Comparison of ENCODE assay signal across 8 cellular contexts in genomic region chr13:50125556-50126377, GRCh38.
DNase-seq lines count a peak whose midpoint lies in the region; ATAC-seq, FAIRE-seq and TF ChIP-seq lines count a peak whose summit lies in the region.

No MANE protein-coding gene starts in this region.

- H3K4me3 ChIP-seq in HUES48 (ENCODE audit: low read depth, low read length) (peak overlapping the region; percentile 84), ectodermal cell (ENCODE audit: insufficient read depth, low read depth, low read length) (peak overlapping the region; percentile 73), lower lobe of right lung (peak overlapping the region; percentile 92)

- ATAC-seq in lower lobe of right lung = peak; percentile 79 to 85
- ATAC-seq in HG02623 (IDR thresholded peaks at IDR 0.05; ENCODE audit: unreplicated experiment) = no peak

- TF ChIP-seq CTCF in lower lobe of right lung (IDR thresholded peaks at IDR 0.05) = no peak

- H3K9ac ChIP-seq in HUES48 (ENCODE audit: low read depth, low read length) = no peak overlapping the region

- intact Hi-C loops in lower lobe of right lung (cut with DNase I) = no loop called here

- H3K27me3 ChIP-seq in HUES48 (ENCODE audit: control insufficient read depth, insufficient read depth, low read length) (peaks cover 84% of the 10 kb centered on the region), ectodermal cell (ENCODE audit: control insufficient read depth, insufficient read depth, low read length, poor library complexity, severe bottlenecking) (peaks cover 99% of the 10 kb centered on the region), lower lobe of right lung (ENCODE audit: low read depth) (peaks cover 30% of the 10 kb centered on the region)

- WGBS in ectodermal cell, 2 experiments = 0% methylated on average over 89 to 93 of the region's 94 CpGs

- FAIRE-seq in GM12892 (lab: Jason Lieb, UNC) = peak; percentile 65

- no peak overlapping the region for H3K27ac ChIP-seq in HUES48 (ENCODE audit: low read depth, low read length)
- peak overlapping the region; percentile 1 for H3K27ac ChIP-seq in ectodermal cell (ENCODE audit: insufficient read depth, low read depth, low read length, poor library complexity, severe bottlenecking)
- peak overlapping the region; percentile 100 for H3K27ac ChIP-seq in lower lobe of right lung

- H3K9me3 ChIP-seq in HUES48 (ENCODE audit: control insufficient read depth, insufficient read depth, low read length) = no peaks in the 10 kb centered on the region
- H3K9me3 ChIP-seq in ectodermal cell (ENCODE audit: control insufficient read depth, low read length) = no peaks in the 10 kb centered on the region
- no peaks in the 10 kb centered on the region for H3K9me3 ChIP-seq in lower lobe of right lung

- no peak for TF ChIP-seq POLR2A in GM12892 (IDR thresholded peaks at IDR 0.05; ENCODE audit: low read depth, low read length)

- DNase-seq in GM12892 (ENCODE audit: insufficient read length) (no peak), lower lobe of right lung (peak; percentile 98)
- DNase-seq in NK-92 treated with Interleukin-12 subunit alpha and Interleukin-12 subunit beta, amount 100 ng/mL, for 24 hours (lab: John Stamatoyannopoulos, UW) = peak; percentile 73
- peak; percentile 75 to 78 for DNase-seq in activated CD8-positive, alpha-beta memory T cell treated with anti-CD3 and anti-CD28 coated beads for 1 hour (ENCODE audit: extremely low read depth in 1 of 2, low read depth in 1 of 2)
- DNase-seq in stimulated activated CD4-positive, alpha-beta T cell treated with anti-CD3 and anti-CD28 coated beads, Interleukin-4, amount 100 ng/mL, for 48 hours (ENCODE audit: low read depth in 2 of 2) = peak; percentile 68 to 74

- H3K36me3 ChIP-seq in HUES48 (ENCODE audit: control insufficient read depth, insufficient read depth, low read length) (no peaks in the 10 kb centered on the region), ectodermal cell (ENCODE audit: control insufficient read depth, insufficient read depth, low read length) (no peaks in the 10 kb centered on the region), lower lobe of right lung (no peaks in the 10 kb centered on the region)

- peaks cover 60% of the 10 kb centered on the region for H3K4me1 ChIP-seq in HUES48 (ENCODE audit: control insufficient read depth, insufficient read depth, low read length)
- peaks cover 21% of the 10 kb centered on the region for H3K4me1 ChIP-seq in ectodermal cell (ENCODE audit: control insufficient read depth, insufficient read depth, low read length)
- H3K4me1 ChIP-seq in lower lobe of right lung = peaks cover 62% of the 10 kb centered on the region
